In the genomic region with DNA sequence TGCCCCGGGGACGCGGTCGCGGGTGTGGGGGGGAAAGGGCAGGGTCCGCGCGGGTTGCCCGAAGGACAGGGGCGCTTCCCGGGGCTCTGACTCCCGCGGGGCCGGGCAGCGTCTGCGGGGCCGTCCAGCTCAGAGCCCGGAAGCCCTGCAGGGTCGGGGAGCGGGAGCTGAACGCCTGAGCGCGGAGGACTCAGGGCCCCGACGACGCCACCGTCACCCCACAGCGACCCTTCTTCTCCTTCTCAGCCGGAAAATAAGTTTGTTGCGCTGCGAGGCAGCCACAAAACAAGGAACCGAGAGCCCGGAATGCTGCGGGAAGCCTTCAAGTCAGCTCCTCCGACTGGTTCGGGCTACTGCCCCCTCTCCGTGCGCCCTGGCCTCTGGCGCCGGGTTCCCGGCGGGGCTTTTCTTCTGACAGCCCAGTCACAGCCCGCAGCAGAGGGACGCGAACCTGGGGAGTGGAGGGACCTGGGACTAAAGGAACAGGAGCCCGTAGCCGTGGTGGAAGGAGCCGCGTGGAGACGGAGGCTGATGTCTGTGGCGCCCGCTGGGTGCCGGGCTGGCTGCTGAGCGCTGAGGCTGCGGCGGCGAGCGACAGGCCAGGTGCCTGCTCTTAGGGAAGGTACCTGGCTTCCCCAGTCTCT, we compare ENCODE assay signal across 8 cellular contexts. TPM values are rescaled to one million over a fixed set of nuclear protein-coding genes. Genes with fewer than 3 reads are reported as not detected.
A peak's percentile ranks its signal among the peaks of the same experiment; 100 is the strongest.
DNase-seq lines count a peak whose midpoint lies in the region; ATAC-seq and TF ChIP-seq lines count a peak whose summit lies in the region.

No MANE protein-coding gene starts in this region.

- no peaks in the 10 kb centered on the region for H3K9me3 Mint-ChIP-seq in MCF 10A (ENCODE audit: unreplicated experiment)

- intact Hi-C loops in left cardiac atrium (cut with DNase I) (no loop called here), posterior vena cava (cut with DNase I) (loop anchor here in 1 of 2 donors (5.0 kb wide), 1 partner anchor 1017 kb away; no protein-coding TSS in a partner anchor), MCF 10A (cut with micrococcal nuclease) (no loop called here)

- CTCF ChIA-PET in MCF 10A (lab: Yijun Ruan, JAX): no interaction called here

- POLR2A ChIA-PET in MCF 10A (lab: Yijun Ruan, JAX): no interaction called here

- ATAC-seq in GM18502 (IDR thresholded peaks at IDR 0.05; ENCODE audit: poor library complexity, unreplicated experiment) (peak; percentile 6), left cardiac atrium (peak; percentile 36 to 64), HG03039 (IDR thresholded peaks at IDR 0.05; ENCODE audit: unreplicated experiment) (no peak)

- BruUV-seq in MCF 10A (replicated peaks; lab: Mats Ljungman, UMichigan): no TSS peak

- H3K27ac Mint-ChIP-seq in MCF 10A (ENCODE audit: low read depth, unreplicated experiment): no peak overlapping the region

- no peaks in the 10 kb centered on the region for H3K36me3 Mint-ChIP-seq in MCF 10A (ENCODE audit: insufficient read depth, unreplicated experiment)

- DNase-seq in NCI-H1105 (lab: John Stamatoyannopoulos, UW): peak; percentile 18
- peak; percentile 24 for DNase-seq in left cardiac atrium
- peak; percentile 81 for DNase-seq in posterior vena cava (ENCODE audit: low spot score)
- no peak for DNase-seq in MCF 10A (ENCODE audit: unreplicated experiment)
- DNase-seq in HuH-7 (ENCODE audit: low spot score): no peak
- DNase-seq in NCI-H774 (lab: John Stamatoyannopoulos, UW): no peak

- H3K27me3 Mint-ChIP-seq in MCF 10A (ENCODE audit: insufficient read depth, unreplicated experiment): peaks cover 21% of the 10 kb centered on the region

- no peak overlapping the region for H3K4me3 Mint-ChIP-seq in MCF 10A (ENCODE audit: unreplicated experiment)

- H3K4me1 Mint-ChIP-seq in MCF 10A (ENCODE audit: insufficient read depth, unreplicated experiment): peaks cover 5% of the 10 kb centered on the region

- no peak for TF ChIP-seq CTCF in MCF 10A (IDR thresholded peaks at IDR 0.05; ENCODE audit: unreplicated experiment)

RNA-seq across cellular contexts. Expression of a gene that starts 0.5 kb away (rescaled TPM):
- total RNA-seq in left cardiac atrium (1 to 10 TPM; 3.7 to 4.1 TPM), posterior vena cava (10 to 100 TPM; 48.3 to 66.5 TPM), MCF 10A (2022) (0.12 and 2.7 TPM in 2 replicates)

Comparison
In these comparisons a context has a peak if more than half of its experiments do, and no peak if none do; other contexts are left out.
1. DNase-seq: peak in NCI-H1105 (single experiment), left cardiac atrium (single experiment) and posterior vena cava (single experiment); none in MCF 10A (single experiment), HuH-7 (single experiment) and NCI-H774 (single experiment).
2. RNA of a gene that starts 0.5 kb away (total RNA-seq): 48.3 to 66.5 TPM in posterior vena cava; 3.7 to 4.1 TPM in left cardiac atrium and 0.12 to 2.7 TPM in MCF 10A; every median in the first group is over 4 times any median in the second.